Comparison of ENCODE assay signal across 1 cellular context in genomic region chr13:110419391-110419791, GRCh38.
TF ChIP-seq lines count a peak whose summit lies in the region.

No MANE protein-coding gene starts in this region.

TF ChIP-seq in HepG2, 621 proteins besides CTCF, POLR2A, EP300 and RAD21:
- TF ChIP-seq GLI4 (CRISPR knock-in tag; IDR thresholded peaks at IDR 0.05; ENCODE audit: borderline replicate concordance) (no peak), RARA (CRISPR knock-in tag; IDR thresholded peaks at IDR 0.05) (no peak), ELK4 (CRISPR knock-in tag; IDR thresholded peaks at IDR 0.05; ENCODE audit: borderline replicate concordance) (no peak), GRHL1 (CRISPR knock-in tag; conservative IDR thresholded peaks at IDR 0.05) (no peak), FOSL2 (CRISPR knock-in tag; IDR thresholded peaks at IDR 0.05) (peak; percentile 29; the same call in 1 of the 2 replicates)
